Comparison of ENCODE assay signal across 23 cellular contexts in the genomic region with DNA sequence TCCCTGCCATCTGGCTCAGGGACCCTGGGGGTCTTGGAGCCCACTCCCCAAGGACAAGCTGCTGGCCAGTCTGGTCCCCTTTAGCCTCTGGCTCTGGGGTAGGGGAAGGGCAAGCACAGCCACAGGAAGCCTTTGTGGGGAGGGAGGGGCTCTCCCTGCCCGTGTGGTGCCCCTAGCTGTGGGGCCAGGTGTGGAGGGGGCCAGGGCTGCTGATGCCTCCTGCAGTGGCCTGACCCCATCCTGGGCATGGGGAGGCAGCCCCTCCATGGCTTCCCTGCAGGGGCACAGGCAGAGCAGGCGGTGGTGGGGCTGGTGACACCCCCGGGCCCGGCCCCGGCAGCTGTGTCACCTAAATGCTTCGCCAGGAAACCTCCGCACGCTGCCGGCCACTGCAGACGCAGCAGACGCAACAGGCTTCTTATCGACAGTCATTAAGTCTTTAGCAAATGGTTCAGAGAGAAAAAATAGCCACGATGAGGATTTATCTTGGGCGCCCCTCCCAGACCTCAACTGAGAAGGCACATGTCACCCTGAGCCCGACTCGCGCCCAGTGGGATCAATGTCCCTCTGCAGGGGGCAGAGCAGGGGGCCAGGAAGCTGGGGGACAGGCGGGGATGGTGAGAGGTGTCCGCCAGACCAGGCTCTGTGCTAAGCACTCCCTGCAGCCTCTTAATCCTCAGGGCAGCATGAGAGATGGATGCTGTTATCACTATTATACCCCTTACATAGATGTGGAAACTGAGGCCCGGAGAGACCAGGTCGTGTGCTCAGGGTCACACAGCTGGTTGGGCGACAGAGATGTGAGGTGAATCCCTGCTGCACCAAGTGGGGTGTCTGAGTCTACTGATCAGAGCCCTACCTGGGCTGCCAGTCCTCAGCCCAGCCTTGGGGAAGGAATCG. TPM values are rescaled to one million over a fixed set of nuclear protein-coding genes. Genes with fewer than 3 reads are reported as not detected.
DNase-seq lines count a peak whose midpoint lies in the region; ATAC-seq, FAIRE-seq and TF ChIP-seq lines count a peak whose summit lies in the region.
"Had no signal": no experiment of that assay in that cellular context is flagged by ENCODE, and none has a peak within 500 bp of the region (broad histone marks: within the 10 kb centered on the region; RNA-seq: fewer than 3 reads in every experiment).

No MANE protein-coding gene starts in this region.

- no peaks in the 10 kb centered on the region for H3K9me3 Mint-ChIP-seq in GM23338
- H3K9me3 Mint-ChIP-seq in nephron = no peaks in the 10 kb centered on the region
- H3K9me3 Mint-ChIP-seq: CD4-positive, alpha-beta memory T cell had no signal

- TF ChIP-seq EP300 in K562 (IDR thresholded peaks at IDR 0.05; ENCODE audit: low read length) = no peak

- intact Hi-C loops in K562 (cut with micrococcal nuclease) (no loop called here), kidney (cut with DNase I) (no loop called here)

- H3K36me3 Mint-ChIP-seq in GM23338 (ENCODE audit: low read depth) = no peaks in the 10 kb centered on the region; the same call in 2 of the 3 replicates
- no peaks in the 10 kb centered on the region for H3K36me3 Mint-ChIP-seq in nephron (ENCODE audit: low read depth)
- H3K36me3 Mint-ChIP-seq: CD4-positive, alpha-beta memory T cell had no signal

- no TSS peak for BruUV-seq in K562 (replicated peaks; lab: Mats Ljungman, UMichigan)

- H3K27ac Mint-ChIP-seq in GM23338 (no peak overlapping the region), nephron (peak overlapping the region; percentile 75 to 88 (median 86))
- H3K27ac Mint-ChIP-seq: CD4-positive, alpha-beta memory T cell had no signal

- H3K36me3 ChIP-seq in GM23338 (ENCODE audit: insufficient read depth) = no peaks in the 10 kb centered on the region
- H3K36me3 ChIP-seq in HEK293 (ENCODE audit: control insufficient read depth in 2 of 2, insufficient read depth in 1 of 2, low read length in 2 of 2) = no peaks in the 10 kb centered on the region
- H3K36me3 ChIP-seq in K562 (ENCODE audit: control insufficient read depth, insufficient read depth, low read length) = no peaks in the 10 kb centered on the region
- no peaks in the 10 kb centered on the region for H3K36me3 ChIP-seq in kidney (ENCODE audit: control insufficient read depth in 1 of 2, insufficient read depth in 2 of 2, low read length in 2 of 2)
- H3K36me3 ChIP-seq: BLaER1 treated with 17β-estradiol and CSF1 and Interleukin-3, amounts not matched to agents 10 nM and 100 nM had no signal

- in situ Hi-C loops in K562 (cut with MboI) = no loop called here

- no peak overlapping the region for H3K4me3 Mint-ChIP-seq in GM23338
- H3K4me3 Mint-ChIP-seq in nephron = peak overlapping the region in 2 of 3 experiments; percentile 25 to 74
- H3K4me3 Mint-ChIP-seq: CD4-positive, alpha-beta memory T cell had no signal

- H3K9me3 ChIP-seq in HEK293 (ENCODE audit: control insufficient read depth, insufficient read depth, low read depth, low read length) (no peaks in the 10 kb centered on the region), K562 (replicated peaks; ENCODE audit: control insufficient read depth, insufficient read depth, low read depth, low read length) (no peaks in the 10 kb centered on the region), kidney (ENCODE audit: control insufficient read depth in 1 of 2, low read length in 2 of 2) (no peaks in the 10 kb centered on the region)
- H3K9me3 ChIP-seq: BLaER1 treated with 17β-estradiol and CSF1 and Interleukin-3, amounts not matched to agents 10 nM and 100 nM; Caco-2 had no signal

- peaks cover 19% of the 10 kb centered on the region for H3K4me1 Mint-ChIP-seq in GM23338
- H3K4me1 Mint-ChIP-seq in nephron = peaks cover 54% of the 10 kb centered on the region

- peaks cover 38% of the 10 kb centered on the region for H3K27me3 Mint-ChIP-seq in GM23338 (ENCODE audit: insufficient read depth, low read depth, poor library complexity)
- H3K27me3 Mint-ChIP-seq in nephron (ENCODE audit: low read depth) = peaks cover 3% of the 10 kb centered on the region

- H3K4me1 ChIP-seq in GM23338 (ENCODE audit: insufficient read depth) = peaks cover 5% of the 10 kb centered on the region; the same call in 1 of the 2 replicates
- H3K4me1 ChIP-seq in HEK293 (ENCODE audit: control insufficient read depth, insufficient read depth, low read length) = peaks cover 4% of the 10 kb centered on the region; the same call in 1 of the 2 replicates
- H3K4me1 ChIP-seq in K562 (replicated peaks in 1 of 2; ENCODE audit: control insufficient read depth in 2 of 2, insufficient read depth in 2 of 2, low read length in 2 of 2) = peaks cover 6 to 50% of the 10 kb centered on the region in 2 experiments; a peak in 4 of 5 replicates
- no peaks in the 10 kb centered on the region for H3K4me1 ChIP-seq in kidney (ENCODE audit: control insufficient read depth in 1 of 2, insufficient read depth in 1 of 2, low read depth in 1 of 2, low read length in 2 of 2)
- H3K4me1 ChIP-seq: Caco-2 had no signal

- H3F3A ChIP-seq in GM23338 (replicated peaks; ENCODE audit: low read depth) = no peaks in the 10 kb centered on the region

- H3K27ac ChIP-seq in GM23338 (ENCODE audit: low read depth) = no peak overlapping the region
- no peak overlapping the region for H3K27ac ChIP-seq in HEK293 (ENCODE audit: extremely low read depth, low read depth, low read length)
- no peak overlapping the region for H3K27ac ChIP-seq in K562 (ENCODE audit: extremely low read depth, low read depth, low read length)
- peak overlapping the region in 1 of 2 donors; percentile 22 for H3K27ac ChIP-seq in kidney (ENCODE audit: low read depth in 2 of 2, low read length in 2 of 2)
- H3K27ac ChIP-seq: BLaER1 treated with 17β-estradiol and CSF1 and Interleukin-3, amounts not matched to agents 10 nM and 100 nM; GM23248 had no signal

- H3K79me2 ChIP-seq in GM23338 (replicated peaks; ENCODE audit: insufficient read depth) (no peaks in the 10 kb centered on the region), K562 (ENCODE audit: control insufficient read depth, insufficient read depth, low read length) (no peaks in the 10 kb centered on the region)

- H3K9ac ChIP-seq in K562 (ENCODE audit: insufficient read depth in 1 of 2, low read depth in 2 of 2, low read length in 2 of 2) (peak overlapping the region in 1 of 2 experiments; percentile 65; a peak in 1 of 4 replicates), kidney (ENCODE audit: low read length in 2 of 2) (no peak overlapping the region)
- H3K9ac ChIP-seq: GM23248 had no signal

- peaks cover 5% of the 10 kb centered on the region; the same call in 1 of the 2 replicates for H4K20me1 ChIP-seq in GM23338 (replicated peaks; ENCODE audit: insufficient read depth)
- H4K20me1 ChIP-seq in K562 (replicated peaks; ENCODE audit: control insufficient read depth, insufficient read depth, low read length) = peaks cover 29% of the 10 kb centered on the region

- no peak overlapping the region for H2AFZ ChIP-seq in GM23338
- no peak overlapping the region for H2AFZ ChIP-seq in K562 (ENCODE audit: low read depth, low read length)
- H2AFZ ChIP-seq: GM23248 had no signal

- POLR2A ChIA-PET in HEK293 (lab: Yijun Ruan, JAX) (no interaction called here), K562 (lab: Yijun Ruan, JAX) (interaction anchor here (0.7 kb wide), 1 partner anchor 54 kb away, joined by 3 read pairs; no protein-coding TSS in a partner anchor)

- H3K27me3 ChIP-seq in GM23338 (ENCODE audit: insufficient read depth) (peaks cover 79% of the 10 kb centered on the region), K562 (ENCODE audit: control insufficient read depth in 2 of 2, insufficient read depth in 2 of 2, low read length in 2 of 2) (no peaks in the 10 kb centered on the region)
- H3K27me3 ChIP-seq: BLaER1 treated with 17β-estradiol and CSF1 and Interleukin-3, amounts not matched to agents 10 nM and 100 nM had no signal

- ATAC-seq in GM23338 = peak; percentile 8; the same call in 1 of the 3 replicates
- no peak for ATAC-seq in K562
- ATAC-seq: GM12878, HCT116, Panc1 had no signal

- CTCF ChIA-PET in HEK293 (lab: Yijun Ruan, JAX) (interaction anchor here (0.6 to 1.3 kb wide), 2 partner anchors 14 to 78 kb away, joined by 3 to 4 read pairs; no protein-coding TSS in a partner anchor), K562 (lab: Yijun Ruan, JAX; ENCODE audit: low intra/inter-chr PET ratio) (no interaction called here)

- H3K9me1 ChIP-seq in K562 (ENCODE audit: control insufficient read depth, insufficient read depth, low read length) = no peaks in the 10 kb centered on the region

- H3K4me3 ChIP-seq in GM23338 = no peak overlapping the region
- no peak overlapping the region for H3K4me3 ChIP-seq in HEK293 (ENCODE audit: low read depth, low read length)
- H3K4me3 ChIP-seq in K562 = no peak overlapping the region
- no peak overlapping the region for H3K4me3 ChIP-seq in kidney (ENCODE audit: low read length in 2 of 2)
- H3K4me3 ChIP-seq: BLaER1 treated with 17β-estradiol and CSF1 and Interleukin-3, amounts not matched to agents 10 nM and 100 nM; GM12878; GM23248 had no signal

- no peaks in the 10 kb centered on the region for H3K9me2 ChIP-seq in GM23338 (ENCODE audit: insufficient read depth)

- TF ChIP-seq CTCF in GM23338 (conservative IDR thresholded peaks at IDR 0.05; ENCODE audit: low read depth in 2 of 2) (no peak), HEK293 (tag by site-specific recombination; IDR thresholded peaks at IDR 0.05) (no peak), K562 (IDR thresholded peaks at IDR 0.05 in 2 of 3, conservative IDR thresholded peaks at IDR 0.05 in 1 of 3; ENCODE audit: insufficient read depth in 2 of 3, low read depth in 1 of 3, low read length in 3 of 3) (no peak), nephron (IDR thresholded peaks at IDR 0.05; ENCODE audit: unreplicated experiment in 3 of 3) (no peak), kidney (IDR thresholded peaks at IDR 0.05; ENCODE audit: borderline replicate concordance, extremely low read depth, insufficient read depth) (no peak)

- TF ChIP-seq RAD21 in K562 (CRISPR knock-in tag; conservative IDR thresholded peaks at IDR 0.05 in 1 of 2, IDR thresholded peaks at IDR 0.05 in 1 of 2) = no peak

- no peak for TF ChIP-seq POLR2A in K562 (conservative IDR thresholded peaks at IDR 0.05)

- 48% methylated on average over 23 of the region's 23 CpGs for WGBS in K562 (ENCODE audit: insufficient coverage, low coverage, missing lambda C conversion rate)

- H3K4me2 ChIP-seq in GM23338 (no peak overlapping the region), K562 (ENCODE audit: insufficient read depth, low read length) (no peak overlapping the region)
- H3K4me2 ChIP-seq: BLaER1 treated with 17β-estradiol and CSF1 and Interleukin-3, amounts not matched to agents 10 nM and 100 nM had no signal

- no peak for FAIRE-seq in K562 (lab: Jason Lieb, UNC)
- no peak for FAIRE-seq in kidney (lab: Jason Lieb, UNC)
- FAIRE-seq: GM12878, HTR-8/SVneo had no signal

- DNase-seq in GM23338 (ENCODE audit: low spot score) (no peak), K562 (ENCODE audit: extremely low read depth in 1 of 4, low spot score in 3 of 4) (no peak), kidney (no peak), NCI-H446 treated with DMSO at 0.1 percent for 48 hours (lab: John Stamatoyannopoulos, UW) (no peak), NCI-H446 (lab: John Stamatoyannopoulos, UW) (no peak), anterior cingulate cortex (lab: John Stamatoyannopoulos, UW) (no peak)
- DNase-seq: Caco-2, DMS 273 treated with DMSO at 0.1 percent for 48 hours, GM23248, IMR-90, Karpas-422, NCI-H187, NCI-H510A treated with DMSO at 0.1 percent for 48 hours, NCI-H748 treated with DMSO at 0.1 percent for 48 hours, SIG-M5 had no signal

RNA-seq across cellular contexts. Expression of gene FLRT1, which starts 33.9 kb away (rescaled TPM):
- 0.54 and 1.1 TPM in 2 replicates for total RNA-seq in GM23338 (2014; rRNA removed; shearing (Covaris generic))
- polyA plus RNA-seq in GM23338 (2016; fragmentation: Nextera tagmentation; extraction: Ambion mirVana) (0.40 and 0.76 TPM in 2 replicates), K562 (2011; rRNA removed) (not detected in 2 replicates), K562 (2014; fragmentation: Illumina TruSeq; extraction: Trizol) (not detected in 2 replicates), K562 (2014; fragmentation: Nextera tagmentation; extraction: Ambion mirVana) (not detected), K562 (2014; rRNA removed) (not detected in 2 replicates), kidney (ENCODE audit: insufficient read depth, low read depth, low replicate concordance) (1.5 TPM)
- total RNA-seq in K562 (2011; cell fraction: chromatin; rRNA removed; ENCODE audit: low replicate concordance) = not detected in 2 replicates
- total RNA-seq in K562 (2011; cell fraction: nucleolus; rRNA removed) = not detected in 2 replicates
- not detected in 2 replicates for total RNA-seq in K562 (2011; cell fraction: nucleoplasm; rRNA removed)
- total RNA-seq in K562 (2014; rRNA removed) (not detected in 2 replicates), K562 (2014; rRNA removed; fragmentation: Illumina TruSeq; extraction: Trizol) (not detected in 2 replicates), K562 (2015; rRNA removed; fragmentation: Illumina TruSeq; extraction: Trizol) (not detected in 2 replicates), K562 (2021) (not detected in 2 replicates), kidney (0.66 TPM)
- polyA plus RNA-seq in K562 (2011; cell fraction: cytosol; rRNA removed) = not detected in 2 replicates
- polyA plus RNA-seq in K562 (2011; cell fraction: nucleus; rRNA removed) = not detected in 2 replicates
- polyA plus RNA-seq in K562 (2012) = 0.14 and 0.75 TPM in 2 replicates
- not detected in 2 replicates for polyA minus RNA-seq in K562 (2011; rRNA and poly(A)+ RNA removed)
- not detected in 2 replicates for polyA minus RNA-seq in K562 (2011; cell fraction: cytosol; rRNA and poly(A)+ RNA removed)
- polyA minus RNA-seq in K562 (2011; cell fraction: nucleus; rRNA and poly(A)+ RNA removed) = not detected in 2 replicates
- total RNA-seq: CD4-positive, alpha-beta memory T cell; GM12878 had no signal
- polyA plus RNA-seq: CD4-positive, alpha-beta memory T cell had no signal
